30 cellular contexts compared by ENCODE assay signal in genomic region chr16:55018881-55019280, GRCh38.
"Had no signal": no experiment of that assay in that cellular context is flagged by ENCODE, and none has a peak within 500 bp of the region (broad histone marks: within the 10 kb centered on the region; RNA-seq: fewer than 3 reads in every experiment).

No MANE protein-coding gene starts in this region.

- H3K4me3 ChIP-seq: neural progenitor cell, ovary, prostate gland, right atrium auricular region, right lobe of liver, sigmoid colon, stomach, thoracic aorta, thyroid gland, tibial nerve, upper lobe of left lung, vagina had no signal

- H3K4me3 Mint-ChIP-seq: naive B cell; naive thymus-derived CD8-positive, alpha-beta T cell; nephron; neural progenitor cell; stimulated activated effector memory CD8-positive, alpha-beta T cell treated with anti-CD3 and anti-CD28 coated beads, Interleukin-12 subunit alpha, Interleukin-12 subunit beta, amount 100 ng/mL, for 72 hours; stimulated activated naive B cell treated with anti-CD40 and anti-IgM and Interleukin-4, amounts not matched to agents 10 μg/mL and 1 μg/mL and 100 μg/mL, for 72 hours; stimulated activated naive CD8-positive, alpha-beta T cell treated with anti-CD3 and anti-CD28 coated beads, Interleukin-15, Interleukin-2, amounts not matched to agents 100 ng/mL and 50 ng/mL, for 24 hours had no signal

- H3K27me3 ChIP-seq: neural progenitor cell, ovary, right atrium auricular region, right lobe of liver, thyroid gland, tibial nerve, upper lobe of left lung, vagina had no signal

- H3K36me3 ChIP-seq: neural progenitor cell, neutrophil, ovary, prostate gland, right atrium auricular region, right lobe of liver, sigmoid colon, stomach, thoracic aorta, thyroid gland, tibial nerve, upper lobe of left lung, vagina had no signal

- H3K27ac ChIP-seq: neural progenitor cell, neutrophil, ovary, parathyroid adenoma, prostate gland, right atrium auricular region, right lobe of liver, sigmoid colon, stomach, thoracic aorta, thyroid gland, tibial nerve, upper lobe of left lung, vagina had no signal

- H3K4me1 ChIP-seq: neural progenitor cell, parathyroid adenoma, prostate gland, right atrium auricular region, right lobe of liver, sigmoid colon, stomach, thyroid gland, tibial nerve, upper lobe of left lung, vagina had no signal

- H3K9me3 ChIP-seq: neutrophil, prostate gland, thoracic aorta, thyroid gland had no signal

- DNase-seq: naive B cell; naive thymus-derived CD8-positive, alpha-beta T cell; nucleus accumbens; ovary; posterior cingulate gyrus; retina; right lobe of liver; sigmoid colon; small intestine; stimulated activated CD4-positive, alpha-beta T cell treated with anti-CD3 and anti-CD28 coated beads, Interleukin-15, amount 100 ng/mL, for 24 hours; stimulated activated CD4-positive, alpha-beta T cell treated with anti-CD3 and anti-CD28 coated beads, Interleukin-2, amount 100 ng/mL, for 24 hours; stimulated activated CD4-positive, alpha-beta T cell treated with anti-CD3 and anti-CD28 coated beads, Interleukin-2, amount 100 ng/mL, for 48 hours; stimulated activated CD4-positive, alpha-beta T cell treated with anti-CD3 and anti-CD28 coated beads, Interleukin-4, amount 100 ng/mL, for 24 hours; stimulated activated naive B cell treated with anti-CD40 and anti-IgM and Interleukin-4, amounts not matched to agents 10 μg/mL and 1 μg/mL and 100 μg/mL, for 72 hours; stimulated activated naive CD4-positive, alpha-beta T cell treated with Interleukin-2 at 50 U/mL for 16 hours; stomach; thyroid gland; trophoblast cell had no signal

- ATAC-seq: naive thymus-derived CD8-positive, alpha-beta T cell; right lobe of liver; stimulated activated effector memory CD8-positive, alpha-beta T cell treated with anti-CD3 and anti-CD28 coated beads, Interleukin-12 subunit alpha, Interleukin-12 subunit beta, amount 100 ng/mL, for 72 hours; stimulated activated naive B cell treated with anti-CD40 and anti-IgM and Interleukin-4, amounts not matched to agents 10 μg/mL and 1 μg/mL and 100 μg/mL, for 72 hours had no signal

- H3K27ac Mint-ChIP-seq: naive B cell; naive thymus-derived CD8-positive, alpha-beta T cell; nephron; neural progenitor cell; stimulated activated effector memory CD8-positive, alpha-beta T cell treated with anti-CD3 and anti-CD28 coated beads, Interleukin-12 subunit alpha, Interleukin-12 subunit beta, amount 100 ng/mL, for 72 hours; stimulated activated naive B cell treated with anti-CD40 and anti-IgM and Interleukin-4, amounts not matched to agents 10 μg/mL and 1 μg/mL and 100 μg/mL, for 72 hours; stimulated activated naive CD8-positive, alpha-beta T cell treated with anti-CD3 and anti-CD28 coated beads, Interleukin-15, Interleukin-2, amounts not matched to agents 100 ng/mL and 50 ng/mL, for 24 hours had no signal

- H3K4me1 Mint-ChIP-seq: naive B cell; nephron; stimulated activated effector memory CD8-positive, alpha-beta T cell treated with anti-CD3 and anti-CD28 coated beads, Interleukin-12 subunit alpha, Interleukin-12 subunit beta, amount 100 ng/mL, for 72 hours; stimulated activated naive B cell treated with anti-CD40 and anti-IgM and Interleukin-4, amounts not matched to agents 10 μg/mL and 1 μg/mL and 100 μg/mL, for 72 hours had no signal

- H3K36me3 Mint-ChIP-seq: neural progenitor cell; stimulated activated effector memory CD8-positive, alpha-beta T cell treated with anti-CD3 and anti-CD28 coated beads, Interleukin-12 subunit alpha, Interleukin-12 subunit beta, amount 100 ng/mL, for 72 hours; stimulated activated naive B cell treated with anti-CD40 and anti-IgM and Interleukin-4, amounts not matched to agents 10 μg/mL and 1 μg/mL and 100 μg/mL, for 72 hours had no signal
